Comparison of ENCODE assay signal across 9 cellular contexts in genomic region chr9:20481437-20481836, GRCh38.
"Had no signal": no experiment of that assay in that cellular context is flagged by ENCODE, and none has a peak within 500 bp of the region (broad histone marks: within the 10 kb centered on the region; RNA-seq: fewer than 3 reads in every experiment).

No MANE protein-coding gene starts in this region.

- DNase-seq: GM23248, GOT3, H7, IMR-90, KG1 had no signal

- FAIRE-seq: HTR-8/SVneo, K562 had no signal

- ATAC-seq: HCT116, K562 had no signal

- H3K4me3 ChIP-seq: GM23248, HAP-1, K562 had no signal

- H3K27ac ChIP-seq: GM23248 had no signal

- H2AFZ ChIP-seq: GM23248 had no signal

- H3K36me3 ChIP-seq: HAP-1 had no signal

- H3K9me3 ChIP-seq: HAP-1 had no signal

- H3K9ac ChIP-seq: GM23248 had no signal
